Comparison of ENCODE assay signal across 15 cellular contexts in genomic region chr17:48536160-48536559, GRCh38. TPM values are rescaled to one million over a fixed set of nuclear protein-coding genes. Genes with fewer than 3 reads are reported as not detected.
"Had no signal": no experiment of that assay in that cellular context is flagged by ENCODE, and none has a peak within 500 bp of the region (broad histone marks: within the 10 kb centered on the region; RNA-seq: fewer than 3 reads in every experiment).

No MANE protein-coding gene starts in this region.

RNA-seq across cellular contexts. Expression of gene HOXB1, which starts 5.3 kb away (rescaled TPM):
- total RNA-seq: activated B cell treated with CpG ODN at 0.5 μM for 24 hours; activated CD4-positive, alpha-beta memory T cell treated with anti-CD3 and anti-CD28 coated beads for 36 hours; activated CD4-positive, alpha-beta T cell treated with anti-CD3 and anti-CD28 coated beads, Interleukin-2, amount 10 ng/mL, durations not matched to agents 24 days and 14 days; activated CD8-positive, alpha-beta memory T cell treated with anti-CD3 and anti-CD28 coated beads for 36 hours; activated CD8-positive, alpha-beta T cell treated with anti-CD3 and anti-CD28 coated beads for 36 hours; activated naive CD4-positive, alpha-beta T cell treated with anti-CD3 and anti-CD28 coated beads for 36 hours; activated naive CD4-positive, alpha-beta T cell treated with anti-CD3 and anti-CD28 coated beads, Interleukin-2, amount 50 U/mL, for 72 hours; activated naive CD8-positive, alpha-beta T cell treated with anti-CD3 and anti-CD28 coated beads for 36 hours; activated T-cell treated with anti-CD3 and anti-CD28 coated beads, Interleukin-2, amount 50 U/mL, for 4 hours; activated T-cell treated with anti-CD3 and anti-CD28 coated beads, Interleukin-2, amount 50 U/mL, for 72 hours; activated T-helper 1 cell treated with anti-CD3 and anti-CD28 coated beads, Interleukin-12 subunit alpha, Interleukin-12 subunit beta, Interleukin-2, Interleukin-4 antibody, amounts not matched to agents 30 ng/mL and 10 ng/mL and 1 ng/mL, durations not matched to agents 14 hours and 24 hours and 36 hours; activated T-helper 17 cell treated with anti-CD3 and anti-CD28 coated beads, Interleukin-2, amount 50 U/mL, for 72 hours; adrenal gland; aorta; bronchial epithelial cell had no signal
- polyA plus RNA-seq: adrenal gland had no signal

RNA-seq across cellular contexts. Expression of gene HOXB2, which starts 8.7 kb away (rescaled TPM):
- total RNA-seq: bronchial epithelial cell had no signal

RNA-seq across cellular contexts. Expression of gene HOXB4, which starts 42.0 kb away (rescaled TPM):
- total RNA-seq: bronchial epithelial cell had no signal

RNA-seq across cellular contexts. Expression of gene HOXB3, which starts 53.9 kb away (rescaled TPM):
- total RNA-seq: bronchial epithelial cell had no signal

RNA-seq across cellular contexts. Expression of gene HOXB5, which starts 57.4 kb away (rescaled TPM):
- total RNA-seq: activated B cell treated with CpG ODN at 0.5 μM for 24 hours; activated CD4-positive, alpha-beta memory T cell treated with anti-CD3 and anti-CD28 coated beads for 36 hours; activated CD4-positive, alpha-beta T cell treated with anti-CD3 and anti-CD28 coated beads, Interleukin-2, amount 10 ng/mL, durations not matched to agents 24 days and 14 days; activated CD8-positive, alpha-beta memory T cell treated with anti-CD3 and anti-CD28 coated beads for 36 hours; activated CD8-positive, alpha-beta T cell treated with anti-CD3 and anti-CD28 coated beads for 36 hours; activated naive CD4-positive, alpha-beta T cell treated with anti-CD3 and anti-CD28 coated beads for 36 hours; activated naive CD4-positive, alpha-beta T cell treated with anti-CD3 and anti-CD28 coated beads, Interleukin-2, amount 50 U/mL, for 72 hours; activated naive CD8-positive, alpha-beta T cell treated with anti-CD3 and anti-CD28 coated beads for 36 hours; activated T-cell treated with anti-CD3 and anti-CD28 coated beads, Interleukin-2, amount 50 U/mL, for 72 hours; activated T-helper 1 cell treated with anti-CD3 and anti-CD28 coated beads, Interleukin-12 subunit alpha, Interleukin-12 subunit beta, Interleukin-2, Interleukin-4 antibody, amounts not matched to agents 30 ng/mL and 10 ng/mL and 1 ng/mL, durations not matched to agents 14 hours and 24 hours and 36 hours; activated T-helper 17 cell treated with anti-CD3 and anti-CD28 coated beads, Interleukin-2, amount 50 U/mL, for 72 hours; bronchial epithelial cell had no signal
